1 cellular context compared by ENCODE assay signal in the genomic region with DNA sequence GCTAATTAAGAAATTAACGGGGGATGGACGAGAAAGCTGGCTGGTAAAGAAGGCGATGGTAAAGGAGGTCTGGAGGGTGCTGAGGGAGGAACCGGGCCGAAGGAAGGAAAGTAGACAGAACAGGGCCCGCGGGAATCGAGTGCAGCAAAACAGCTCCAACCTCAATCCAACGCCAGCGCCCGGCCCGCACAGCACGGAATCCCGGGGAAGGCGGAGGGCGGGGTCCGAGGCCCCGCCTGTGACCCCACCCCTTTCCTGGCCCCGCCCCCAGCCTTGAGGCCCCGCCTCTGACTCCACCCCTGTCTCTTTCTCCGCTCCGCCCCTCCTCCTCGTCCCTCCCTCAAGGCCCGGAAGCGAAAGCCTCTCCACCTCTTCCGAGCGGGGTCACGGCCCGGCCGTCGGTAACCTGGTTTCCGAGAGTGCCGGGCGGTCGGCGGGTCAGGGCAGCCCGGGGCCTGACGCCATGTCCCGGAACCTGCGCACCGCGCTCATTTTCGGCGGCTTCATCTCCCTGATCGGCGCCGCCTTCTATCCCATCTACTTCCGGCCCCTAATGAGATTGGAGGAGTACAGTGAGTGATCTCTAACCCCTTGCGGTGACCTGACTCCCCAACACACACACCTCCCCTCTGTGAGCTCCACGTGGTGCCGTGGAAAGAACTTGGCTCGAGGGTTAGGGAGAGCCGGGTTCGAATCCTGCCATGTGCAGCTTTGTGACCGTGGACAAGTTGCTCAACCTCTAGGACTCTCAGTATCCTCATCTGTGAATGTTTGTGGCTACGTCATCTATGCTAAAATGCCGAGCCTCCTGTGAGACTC.
A peak's percentile ranks its signal among the peaks of the same experiment; 100 is the strongest.
TF ChIP-seq lines count a peak whose summit lies in the region.

A gene (plus strand): TSS at position 370 of the 819 bp plus-strand sequence. CDS start 94 bp downstream, at position 464.

TF ChIP-seq in K562, 482 proteins besides CTCF, POLR2A, EP300 and RAD21 (continued from another document and continues in another):
- TF ChIP-seq, protein P1, sequence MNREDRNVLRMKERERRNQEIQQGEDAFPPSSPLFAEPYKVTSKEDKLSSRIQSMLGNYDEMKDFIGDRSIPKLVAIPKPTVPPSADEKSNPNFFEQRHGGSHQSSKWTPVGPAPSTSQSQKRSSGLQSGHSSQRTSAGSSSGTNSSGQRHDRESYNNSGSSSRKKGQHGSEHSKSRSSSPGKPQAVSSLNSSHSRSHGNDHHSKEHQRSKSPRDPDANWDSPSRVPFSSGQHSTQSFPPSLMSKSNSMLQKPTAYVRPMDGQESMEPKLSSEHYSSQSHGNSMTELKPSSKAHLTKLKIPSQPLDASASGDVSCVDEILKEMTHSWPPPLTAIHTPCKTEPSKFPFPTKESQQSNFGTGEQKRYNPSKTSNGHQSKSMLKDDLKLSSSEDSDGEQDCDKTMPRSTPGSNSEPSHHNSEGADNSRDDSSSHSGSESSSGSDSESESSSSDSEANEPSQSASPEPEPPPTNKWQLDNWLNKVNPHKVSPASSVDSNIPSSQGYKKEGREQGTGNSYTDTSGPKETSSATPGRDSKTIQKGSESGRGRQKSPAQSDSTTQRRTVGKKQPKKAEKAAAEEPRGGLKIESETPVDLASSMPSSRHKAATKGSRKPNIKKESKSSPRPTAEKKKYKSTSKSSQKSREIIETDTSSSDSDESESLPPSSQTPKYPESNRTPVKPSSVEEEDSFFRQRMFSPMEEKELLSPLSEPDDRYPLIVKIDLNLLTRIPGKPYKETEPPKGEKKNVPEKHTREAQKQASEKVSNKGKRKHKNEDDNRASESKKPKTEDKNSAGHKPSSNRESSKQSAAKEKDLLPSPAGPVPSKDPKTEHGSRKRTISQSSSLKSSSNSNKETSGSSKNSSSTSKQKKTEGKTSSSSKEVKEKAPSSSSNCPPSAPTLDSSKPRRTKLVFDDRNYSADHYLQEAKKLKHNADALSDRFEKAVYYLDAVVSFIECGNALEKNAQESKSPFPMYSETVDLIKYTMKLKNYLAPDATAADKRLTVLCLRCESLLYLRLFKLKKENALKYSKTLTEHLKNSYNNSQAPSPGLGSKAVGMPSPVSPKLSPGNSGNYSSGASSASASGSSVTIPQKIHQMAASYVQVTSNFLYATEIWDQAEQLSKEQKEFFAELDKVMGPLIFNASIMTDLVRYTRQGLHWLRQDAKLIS (CRISPR knock-in tag; IDR thresholded peaks at IDR 0.05), result no peak
- no peak for TF ChIP-seq SNIP1 (IDR thresholded peaks at IDR 0.05; ENCODE audit: low read depth)
- TF ChIP-seq GTF2F1 (IDR thresholded peaks at IDR 0.05; ENCODE audit: low read depth, low read length), result no peak
- TF ChIP-seq SREBF2 (CRISPR knock-in tag; IDR thresholded peaks at IDR 0.05), result no peak
- TF ChIP-seq FOXJ3 (CRISPR knock-in tag; IDR thresholded peaks at IDR 0.05), result no peak
- TF ChIP-seq NFIX (CRISPR knock-in tag; IDR thresholded peaks at IDR 0.05; ENCODE audit: low read depth), result no peak
- peak; percentile 98 for TF ChIP-seq GABPA (tag; conservative IDR thresholded peaks at IDR 0.05; ENCODE audit: low read depth)
- TF ChIP-seq CREB1 (IDR thresholded peaks at IDR 0.05), result peak; percentile 24; the same call in 1 of the 2 replicates
- TF ChIP-seq CREB1 (CRISPR knock-in tag; IDR thresholded peaks at IDR 0.05), result no peak; the same call in 1 of the 2 replicates
- TF ChIP-seq TCF7 (IDR thresholded peaks at IDR 0.05; ENCODE audit: borderline replicate concordance), result no peak
- no peak for TF ChIP-seq NR4A1 (CRISPR knock-in tag; IDR thresholded peaks at IDR 0.05)
- peak; percentile 59; the same call in 1 of the 2 replicates for TF ChIP-seq NR4A1 (tag; IDR thresholded peaks at IDR 0.05)
- no peak for TF ChIP-seq ZNF79 (CRISPR knock-in tag; IDR thresholded peaks at IDR 0.05; ENCODE audit: low read depth)
- TF ChIP-seq CBX3 (IDR thresholded peaks at IDR 0.05; ENCODE audit: borderline replicate concordance in 1 of 2, low read length in 2 of 2), result peak in 1 of 2 experiments; percentile 71; a peak in 1 of 3 replicates
- TF ChIP-seq GTF2E2 (tag; IDR thresholded peaks at IDR 0.05), result peak; percentile 27; the same call in 1 of the 2 replicates
- TF ChIP-seq, protein P2, sequence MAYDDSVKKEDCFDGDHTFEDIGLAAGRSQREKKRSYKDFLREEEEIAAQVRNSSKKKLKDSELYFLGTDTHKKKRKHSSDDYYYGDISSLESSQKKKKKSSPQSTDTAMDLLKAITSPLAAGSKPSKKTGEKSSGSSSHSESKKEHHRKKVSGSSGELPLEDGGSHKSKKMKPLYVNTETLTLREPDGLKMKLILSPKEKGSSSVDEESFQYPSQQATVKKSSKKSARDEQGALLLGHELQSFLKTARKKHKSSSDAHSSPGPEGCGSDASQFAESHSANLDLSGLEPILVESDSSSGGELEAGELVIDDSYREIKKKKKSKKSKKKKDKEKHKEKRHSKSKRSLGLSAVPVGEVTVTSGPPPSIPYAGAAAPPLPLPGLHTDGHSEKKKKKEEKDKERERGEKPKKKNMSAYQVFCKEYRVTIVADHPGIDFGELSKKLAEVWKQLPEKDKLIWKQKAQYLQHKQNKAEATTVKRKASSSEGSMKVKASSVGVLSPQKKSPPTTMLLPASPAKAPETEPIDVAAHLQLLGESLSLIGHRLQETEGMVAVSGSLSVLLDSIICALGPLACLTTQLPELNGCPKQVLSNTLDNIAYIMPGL (CRISPR knock-in tag; IDR thresholded peaks at IDR 0.05), result no peak
- TF ChIP-seq KLF10 (CRISPR knock-in tag; IDR thresholded peaks at IDR 0.05), result no peak
- peak; percentile 58; the same call in 1 of the 2 replicates for TF ChIP-seq POLR2AphosphoS5 (IDR thresholded peaks at IDR 0.05; ENCODE audit: control insufficient read depth, insufficient read depth, low read depth, low read length)
- no peak for TF ChIP-seq ARHGAP35 (IDR thresholded peaks at IDR 0.05; ENCODE audit: partially characterized antibody)
- TF ChIP-seq ZNF3 (CRISPR knock-in tag; IDR thresholded peaks at IDR 0.05), result no peak
- no peak for TF ChIP-seq HNRNPL (IDR thresholded peaks at IDR 0.05; ENCODE audit: low read depth, low read length)
- TF ChIP-seq POLR3A (IDR thresholded peaks at IDR 0.05; ENCODE audit: borderline replicate concordance, extremely low read depth, insufficient read depth, insufficient read length), result peak; percentile 59
- TF ChIP-seq, protein P3, sequence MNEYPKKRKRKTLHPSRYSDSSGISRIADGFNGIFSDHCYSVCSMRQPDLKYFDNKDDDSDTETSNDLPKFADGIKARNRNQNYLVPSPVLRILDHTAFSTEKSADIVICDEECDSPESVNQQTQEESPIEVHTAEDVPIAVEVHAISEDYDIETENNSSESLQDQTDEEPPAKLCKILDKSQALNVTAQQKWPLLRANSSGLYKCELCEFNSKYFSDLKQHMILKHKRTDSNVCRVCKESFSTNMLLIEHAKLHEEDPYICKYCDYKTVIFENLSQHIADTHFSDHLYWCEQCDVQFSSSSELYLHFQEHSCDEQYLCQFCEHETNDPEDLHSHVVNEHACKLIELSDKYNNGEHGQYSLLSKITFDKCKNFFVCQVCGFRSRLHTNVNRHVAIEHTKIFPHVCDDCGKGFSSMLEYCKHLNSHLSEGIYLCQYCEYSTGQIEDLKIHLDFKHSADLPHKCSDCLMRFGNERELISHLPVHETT (CRISPR knock-in tag; conservative IDR thresholded peaks at IDR 0.05 in 1 of 2, IDR thresholded peaks at IDR 0.05 in 1 of 2), result peak in 1 of 2 experiments; percentile 99; a peak in 2 of 4 replicates
- no peak for TF ChIP-seq COPS2 (conservative IDR thresholded peaks at IDR 0.05)
- TF ChIP-seq FOXJ2 (tag; IDR thresholded peaks at IDR 0.05), result no peak
- TF ChIP-seq ETS2 (tag; IDR thresholded peaks at IDR 0.05; ENCODE audit: borderline replicate concordance, poor library complexity, severe bottlenecking), result no peak
- TF ChIP-seq, protein P4, sequence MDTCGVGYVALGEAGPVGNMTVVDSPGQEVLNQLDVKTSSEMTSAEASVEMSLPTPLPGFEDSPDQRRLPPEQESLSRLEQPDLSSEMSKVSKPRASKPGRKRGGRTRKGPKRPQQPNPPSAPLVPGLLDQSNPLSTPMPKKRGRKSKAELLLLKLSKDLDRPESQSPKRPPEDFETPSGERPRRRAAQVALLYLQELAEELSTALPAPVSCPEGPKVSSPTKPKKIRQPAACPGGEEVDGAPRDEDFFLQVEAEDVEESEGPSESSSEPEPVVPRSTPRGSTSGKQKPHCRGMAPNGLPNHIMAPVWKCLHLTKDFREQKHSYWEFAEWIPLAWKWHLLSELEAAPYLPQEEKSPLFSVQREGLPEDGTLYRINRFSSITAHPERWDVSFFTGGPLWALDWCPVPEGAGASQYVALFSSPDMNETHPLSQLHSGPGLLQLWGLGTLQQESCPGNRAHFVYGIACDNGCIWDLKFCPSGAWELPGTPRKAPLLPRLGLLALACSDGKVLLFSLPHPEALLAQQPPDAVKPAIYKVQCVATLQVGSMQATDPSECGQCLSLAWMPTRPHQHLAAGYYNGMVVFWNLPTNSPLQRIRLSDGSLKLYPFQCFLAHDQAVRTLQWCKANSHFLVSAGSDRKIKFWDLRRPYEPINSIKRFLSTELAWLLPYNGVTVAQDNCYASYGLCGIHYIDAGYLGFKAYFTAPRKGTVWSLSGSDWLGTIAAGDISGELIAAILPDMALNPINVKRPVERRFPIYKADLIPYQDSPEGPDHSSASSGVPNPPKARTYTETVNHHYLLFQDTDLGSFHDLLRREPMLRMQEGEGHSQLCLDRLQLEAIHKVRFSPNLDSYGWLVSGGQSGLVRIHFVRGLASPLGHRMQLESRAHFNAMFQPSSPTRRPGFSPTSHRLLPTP (IDR thresholded peaks at IDR 0.05; ENCODE audit: borderline replicate concordance, extremely low read depth, insufficient read length), result peak; percentile 67
- TF ChIP-seq MIER1 (IDR thresholded peaks at IDR 0.05; ENCODE audit: low read depth), result 0 out of 2 replicates have a peak, but pooled peaks have one; percentile 25
- TF ChIP-seq BMI1 (IDR thresholded peaks at IDR 0.05; ENCODE audit: low read length), result no peak
- TF ChIP-seq, protein P5, sequence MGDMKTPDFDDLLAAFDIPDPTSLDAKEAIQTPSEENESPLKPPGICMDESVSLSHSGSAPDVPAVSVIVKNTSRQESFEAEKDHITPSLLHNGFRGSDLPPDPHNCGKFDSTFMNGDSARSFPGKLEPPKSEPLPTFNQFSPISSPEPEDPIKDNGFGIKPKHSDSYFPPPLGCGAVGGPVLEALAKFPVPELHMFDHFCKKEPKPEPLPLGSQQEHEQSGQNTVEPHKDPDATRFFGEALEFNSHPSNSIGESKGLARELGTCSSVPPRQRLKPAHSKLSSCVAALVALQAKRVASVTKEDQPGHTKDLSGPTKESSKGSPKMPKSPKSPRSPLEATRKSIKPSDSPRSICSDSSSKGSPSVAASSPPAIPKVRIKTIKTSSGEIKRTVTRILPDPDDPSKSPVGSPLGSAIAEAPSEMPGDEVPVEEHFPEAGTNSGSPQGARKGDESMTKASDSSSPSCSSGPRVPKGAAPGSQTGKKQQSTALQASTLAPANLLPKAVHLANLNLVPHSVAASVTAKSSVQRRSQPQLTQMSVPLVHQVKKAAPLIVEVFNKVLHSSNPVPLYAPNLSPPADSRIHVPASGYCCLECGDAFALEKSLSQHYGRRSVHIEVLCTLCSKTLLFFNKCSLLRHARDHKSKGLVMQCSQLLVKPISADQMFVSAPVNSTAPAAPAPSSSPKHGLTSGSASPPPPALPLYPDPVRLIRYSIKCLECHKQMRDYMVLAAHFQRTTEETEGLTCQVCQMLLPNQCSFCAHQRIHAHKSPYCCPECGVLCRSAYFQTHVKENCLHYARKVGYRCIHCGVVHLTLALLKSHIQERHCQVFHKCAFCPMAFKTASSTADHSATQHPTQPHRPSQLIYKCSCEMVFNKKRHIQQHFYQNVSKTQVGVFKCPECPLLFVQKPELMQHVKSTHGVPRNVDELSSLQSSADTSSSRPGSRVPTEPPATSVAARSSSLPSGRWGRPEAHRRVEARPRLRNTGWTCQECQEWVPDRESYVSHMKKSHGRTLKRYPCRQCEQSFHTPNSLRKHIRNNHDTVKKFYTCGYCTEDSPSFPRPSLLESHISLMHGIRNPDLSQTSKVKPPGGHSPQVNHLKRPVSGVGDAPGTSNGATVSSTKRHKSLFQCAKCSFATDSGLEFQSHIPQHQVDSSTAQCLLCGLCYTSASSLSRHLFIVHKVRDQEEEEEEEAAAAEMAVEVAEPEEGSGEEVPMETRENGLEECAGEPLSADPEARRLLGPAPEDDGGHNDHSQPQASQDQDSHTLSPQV (IDR thresholded peaks at IDR 0.05), result peak; percentile 81
- TF ChIP-seq, protein P6, sequence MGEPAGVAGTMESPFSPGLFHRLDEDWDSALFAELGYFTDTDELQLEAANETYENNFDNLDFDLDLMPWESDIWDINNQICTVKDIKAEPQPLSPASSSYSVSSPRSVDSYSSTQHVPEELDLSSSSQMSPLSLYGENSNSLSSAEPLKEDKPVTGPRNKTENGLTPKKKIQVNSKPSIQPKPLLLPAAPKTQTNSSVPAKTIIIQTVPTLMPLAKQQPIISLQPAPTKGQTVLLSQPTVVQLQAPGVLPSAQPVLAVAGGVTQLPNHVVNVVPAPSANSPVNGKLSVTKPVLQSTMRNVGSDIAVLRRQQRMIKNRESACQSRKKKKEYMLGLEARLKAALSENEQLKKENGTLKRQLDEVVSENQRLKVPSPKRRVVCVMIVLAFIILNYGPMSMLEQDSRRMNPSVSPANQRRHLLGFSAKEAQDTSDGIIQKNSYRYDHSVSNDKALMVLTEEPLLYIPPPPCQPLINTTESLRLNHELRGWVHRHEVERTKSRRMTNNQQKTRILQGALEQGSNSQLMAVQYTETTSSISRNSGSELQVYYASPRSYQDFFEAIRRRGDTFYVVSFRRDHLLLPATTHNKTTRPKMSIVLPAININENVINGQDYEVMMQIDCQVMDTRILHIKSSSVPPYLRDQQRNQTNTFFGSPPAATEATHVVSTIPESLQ (CRISPR knock-in tag; IDR thresholded peaks at IDR 0.05), result no peak
- peak; percentile 93 for TF ChIP-seq POLR2G (IDR thresholded peaks at IDR 0.05; ENCODE audit: low read depth, low read length)
- TF ChIP-seq, protein P7, sequence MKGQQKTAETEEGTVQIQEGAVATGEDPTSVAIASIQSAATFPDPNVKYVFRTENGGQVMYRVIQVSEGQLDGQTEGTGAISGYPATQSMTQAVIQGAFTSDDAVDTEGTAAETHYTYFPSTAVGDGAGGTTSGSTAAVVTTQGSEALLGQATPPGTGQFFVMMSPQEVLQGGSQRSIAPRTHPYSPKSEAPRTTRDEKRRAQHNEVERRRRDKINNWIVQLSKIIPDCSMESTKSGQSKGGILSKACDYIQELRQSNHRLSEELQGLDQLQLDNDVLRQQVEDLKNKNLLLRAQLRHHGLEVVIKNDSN (CRISPR knock-in tag; IDR thresholded peaks at IDR 0.05), result peak; percentile 89
- TF ChIP-seq POLR2H (tag; IDR thresholded peaks at IDR 0.05; ENCODE audit: low read depth), result no peak; the same call in 1 of the 2 replicates
- TF ChIP-seq NRF1 (conservative IDR thresholded peaks at IDR 0.05 in 1 of 2, IDR thresholded peaks at IDR 0.05 in 1 of 2), result peak; percentile 91 to 92
- TF ChIP-seq ZC3H8 (IDR thresholded peaks at IDR 0.05), result no peak
- no peak for TF ChIP-seq ZNF212 (CRISPR knock-in tag; IDR thresholded peaks at IDR 0.05)
- TF ChIP-seq ZNF143 (CRISPR knock-in tag; IDR thresholded peaks at IDR 0.05), result no peak
- TF ChIP-seq, protein P8, sequence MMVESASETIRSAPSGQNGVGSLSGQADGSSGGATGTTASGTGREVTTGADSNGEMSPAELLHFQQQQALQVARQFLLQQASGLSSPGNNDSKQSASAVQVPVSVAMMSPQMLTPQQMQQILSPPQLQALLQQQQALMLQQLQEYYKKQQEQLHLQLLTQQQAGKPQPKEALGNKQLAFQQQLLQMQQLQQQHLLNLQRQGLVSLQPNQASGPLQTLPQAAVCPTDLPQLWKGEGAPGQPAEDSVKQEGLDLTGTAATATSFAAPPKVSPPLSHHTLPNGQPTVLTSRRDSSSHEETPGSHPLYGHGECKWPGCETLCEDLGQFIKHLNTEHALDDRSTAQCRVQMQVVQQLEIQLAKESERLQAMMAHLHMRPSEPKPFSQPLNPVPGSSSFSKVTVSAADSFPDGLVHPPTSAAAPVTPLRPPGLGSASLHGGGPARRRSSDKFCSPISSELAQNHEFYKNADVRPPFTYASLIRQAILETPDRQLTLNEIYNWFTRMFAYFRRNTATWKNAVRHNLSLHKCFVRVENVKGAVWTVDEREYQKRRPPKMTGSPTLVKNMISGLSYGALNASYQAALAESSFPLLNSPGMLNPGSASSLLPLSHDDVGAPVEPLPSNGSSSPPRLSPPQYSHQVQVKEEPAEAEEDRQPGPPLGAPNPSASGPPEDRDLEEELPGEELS (CRISPR knock-in tag; IDR thresholded peaks at IDR 0.05; ENCODE audit: borderline replicate concordance), result no peak
